In genomic region chr18:57771626-57772025, GRCh38 we compare ENCODE assay signal across 13 cellular contexts. TPM values are rescaled to one million over a fixed set of nuclear protein-coding genes. Genes with fewer than 3 reads are reported as not detected.
DNase-seq lines count a peak whose midpoint lies in the region; ATAC-seq and TF ChIP-seq lines count a peak whose summit lies in the region.
"Had no signal": no experiment of that assay in that cellular context is flagged by ENCODE, and none has a peak within 500 bp of the region (broad histone marks: within the 10 kb centered on the region; RNA-seq: fewer than 3 reads in every experiment).

No MANE protein-coding gene starts in this region.

- intact Hi-C loops in CD14-positive monocyte (cut with micrococcal nuclease): no loop called here
- intact Hi-C loops in Panc1 (cut with micrococcal nuclease; ENCODE audit: unreplicated experiment): no loop called here
- intact Hi-C loops in esophagus muscularis mucosa (cut with DNase I): no loop called here

- BruUV-seq in Panc1 (replicated peaks; lab: Mats Ljungman, UMichigan): no TSS peak

- no peak for DNase-seq in CD14-positive monocyte (ENCODE audit: low spot score)
- no peak for DNase-seq in Panc1 (ENCODE audit: low read depth, low spot score)
- DNase-seq in esophagus muscularis mucosa (ENCODE audit: extremely low spot score): no peak
- peak; percentile 65 for DNase-seq in renal cortical epithelial cell (ENCODE audit: low read depth)
- DNase-seq in NCI-H187 treated with DMSO at 0.1 percent for 48 hours (lab: John Stamatoyannopoulos, UW): no peak
- no peak for DNase-seq in SW480 (ENCODE audit: low spot score)
- no peak for DNase-seq in DMS153 treated with DMSO at 0.1 percent for 48 hours (lab: John Stamatoyannopoulos, UW; ENCODE audit: unreplicated experiment)
- DNase-seq: activated CD8-positive, alpha-beta memory T cell treated with anti-CD3 and anti-CD28 coated beads, Interleukin-2, amount 10 ng/mL, durations not matched to agents 7 days and 5 days; activated naive CD4-positive, alpha-beta T cell; endodermal cell had no signal

- in situ Hi-C loops in Panc1 (cut with HindIII; ENCODE audit: low pct_unique_long_range_greater_than_20kb, low sequenced_read_pairs): no loop called here

- TF ChIP-seq CTCF in CD14-positive monocyte (IDR thresholded peaks at IDR 0.05) (no peak), Panc1 (IDR thresholded peaks at IDR 0.05) (no peak), esophagus muscularis mucosa (IDR thresholded peaks at IDR 0.05) (no peak)

- H3K4me1 ChIP-seq in Panc1 (ENCODE audit: control insufficient read depth, insufficient read depth, low read length): peaks cover 12% of the 10 kb centered on the region
- H3K4me1 ChIP-seq in esophagus muscularis mucosa: peaks cover 51 to 88% (median 80%) of the 10 kb centered on the region in 4 donors

- no peak for ATAC-seq in Panc1
- ATAC-seq in GM19467 (IDR thresholded peaks at IDR 0.05; ENCODE audit: unreplicated experiment): no peak
- ATAC-seq: activated CD8-positive, alpha-beta memory T cell treated with anti-CD3 and anti-CD28 coated beads, Interleukin-2, amount 10 ng/mL, durations not matched to agents 7 days and 5 days; GM12878 had no signal

- H3K27me3 ChIP-seq in Panc1 (ENCODE audit: control insufficient read depth, insufficient read depth, low read length) (no peaks in the 10 kb centered on the region), esophagus muscularis mucosa (no peaks in the 10 kb centered on the region)

- peaks cover 57% of the 10 kb centered on the region for H3K4me1 Mint-ChIP-seq in CD14-positive monocyte

- H3K27me3 Mint-ChIP-seq in CD14-positive monocyte (ENCODE audit: low read depth in 3 of 3): peaks cover 1 to 5% (median 2%) of the 10 kb centered on the region in 3 donors
- H3K27me3 Mint-ChIP-seq: activated CD8-positive, alpha-beta memory T cell treated with anti-CD3 and anti-CD28 coated beads, Interleukin-2, amount 10 ng/mL, durations not matched to agents 7 days and 5 days; brain had no signal

- CTCF ChIA-PET in Panc1 (lab: Charles Lee): no interaction called here

- TF ChIP-seq EP300 in esophagus muscularis mucosa (IDR thresholded peaks at IDR 0.05): no peak

- peaks cover 0 to 3% (median 0%) of the 10 kb centered on the region in 7 donors for H3K9me3 Mint-ChIP-seq in CD14-positive monocyte
- H3K9me3 Mint-ChIP-seq: brain, endodermal cell had no signal

- H3K4me3 Mint-ChIP-seq in CD14-positive monocyte: no peak overlapping the region
- H3K4me3 Mint-ChIP-seq: activated CD8-positive, alpha-beta memory T cell treated with anti-CD3 and anti-CD28 coated beads, Interleukin-2, amount 10 ng/mL, durations not matched to agents 7 days and 5 days; brain; endodermal cell had no signal

- H3K9me3 ChIP-seq in Panc1 (ENCODE audit: control insufficient read depth, insufficient read depth, low read depth, low read length): no peaks in the 10 kb centered on the region
- H3K9me3 ChIP-seq in esophagus muscularis mucosa: no peaks in the 10 kb centered on the region

- POLR2A ChIA-PET in Panc1 (lab: Charles Lee): no interaction called here

- H3K36me3 ChIP-seq in Panc1 (ENCODE audit: control insufficient read depth, insufficient read depth, low read length) (no peaks in the 10 kb centered on the region), esophagus muscularis mucosa (no peaks in the 10 kb centered on the region)

- TF ChIP-seq POLR2A in esophagus muscularis mucosa (IDR thresholded peaks at IDR 0.05; ENCODE audit: low read depth): no peak

- WGBS in esophagus muscularis mucosa: 96% methylated on average over 3 of the region's 3 CpGs

- peak overlapping the region; percentile 4 to 77 (median 68) for H3K27ac Mint-ChIP-seq in CD14-positive monocyte
- H3K27ac Mint-ChIP-seq: activated CD8-positive, alpha-beta memory T cell treated with anti-CD3 and anti-CD28 coated beads, Interleukin-2, amount 10 ng/mL, durations not matched to agents 7 days and 5 days had no signal

- H3K27ac ChIP-seq in Panc1 (ENCODE audit: low read length): peak overlapping the region; percentile 1; the same call in 1 of the 2 replicates
- H3K27ac ChIP-seq in esophagus muscularis mucosa (replicated peaks in 1 of 4): peak overlapping the region; percentile 2 to 71 (median 28)

- H3K4me3 ChIP-seq in Panc1 (ENCODE audit: low read depth in 2 of 2, low read length in 2 of 2): no peak overlapping the region
- H3K4me3 ChIP-seq in esophagus muscularis mucosa: no peak overlapping the region
- H3K4me3 ChIP-seq: GM12878 had no signal

- no peaks in the 10 kb centered on the region for H3K36me3 Mint-ChIP-seq in CD14-positive monocyte
- H3K36me3 Mint-ChIP-seq: activated CD8-positive, alpha-beta memory T cell treated with anti-CD3 and anti-CD28 coated beads, Interleukin-2, amount 10 ng/mL, durations not matched to agents 7 days and 5 days; brain had no signal

RNA-seq across cellular contexts. Expression of gene ATP8B1, which starts 31.5 kb away (rescaled TPM):
- under 1 TPM; 0.02 to 0.11 TPM for polyA plus RNA-seq in CD14-positive monocyte
- total RNA-seq in Panc1 (2021; ENCODE audit: unreplicated experiment): 12.5 TPM
- polyA plus RNA-seq in Panc1 (2012; ENCODE audit: insufficient read length): 6.0 TPM
- total RNA-seq in esophagus muscularis mucosa: 10 to 100 TPM; 18.3 to 21.9 (median 19.6) TPM
- total RNA-seq in renal cortical epithelial cell: 27.1 and 48.8 TPM in 2 replicates
